In the genomic region with DNA sequence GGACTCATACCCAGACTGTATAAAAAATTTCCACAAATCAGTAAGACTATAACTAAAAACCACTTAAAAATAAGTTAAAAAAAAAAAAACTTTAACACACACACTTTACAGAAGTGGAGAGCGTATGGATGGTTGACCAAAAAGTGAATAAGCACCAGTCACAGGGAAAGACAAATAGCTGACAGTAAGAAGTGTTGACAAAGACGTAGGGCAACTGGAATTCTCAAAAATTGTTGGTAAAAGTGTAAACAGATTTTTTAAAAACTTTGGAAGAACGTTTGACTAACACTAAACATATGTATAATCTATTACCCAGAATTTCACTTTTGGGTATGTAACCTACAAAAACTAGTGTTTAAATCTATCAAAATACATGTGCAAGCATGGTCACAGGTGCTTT, we compare ENCODE assay signal across 40 cellular contexts.
"Had no signal": no experiment of that assay in that cellular context is flagged by ENCODE, and none has a peak within 500 bp of the region (broad histone marks: within the 10 kb centered on the region; RNA-seq: fewer than 3 reads in every experiment).

No MANE protein-coding gene starts in this region.

- H3K4me3 Mint-ChIP-seq: activated naive CD4-positive, alpha-beta T cell treated with anti-CD3 and anti-CD28 coated beads for 36 hours; activated naive CD4-positive, alpha-beta T cell treated with anti-CD3 and anti-CD28 coated beads, Interleukin-2, amount 10 ng/mL, durations not matched to agents 7 days and 5 days; activated naive CD4-positive, alpha-beta T cell treated with anti-CD3 and anti-CD28 coated beads, Interleukin-2, amount 50 U/mL, for 24 hours; activated naive CD8-positive, alpha-beta T cell; activated naive CD8-positive, alpha-beta T cell treated with anti-CD3 and anti-CD28 coated beads for 36 hours; activated naive CD8-positive, alpha-beta T cell treated with anti-CD3 and anti-CD28 coated beads, Interleukin-2, amount 10 ng/mL, durations not matched to agents 7 days and 5 days; activated naive CD8-positive, alpha-beta T cell treated with anti-CD3 and anti-CD28 coated beads, Interleukin-2, amount 50 U/mL, for 24 hours; activated T-cell treated with anti-CD3 and anti-CD28 coated beads, Interleukin-2, amount 50 U/mL, for 24 hours; activated T-cell treated with anti-CD3 and anti-CD28 coated beads, Interleukin-2, amount 50 U/mL, for 4 hours; activated T-cell treated with anti-CD3 and anti-CD28 coated beads, Interleukin-2, amount 50 U/mL, for 72 hours; activated T-helper 1 cell treated with anti-CD3 and anti-CD28 coated beads, Interleukin-12 subunit alpha, Interleukin-12 subunit beta, Interleukin-2, Interleukin-4 antibody, amounts not matched to agents 30 ng/mL and 10 ng/mL and 1 ng/mL, durations not matched to agents 14 hours and 24 hours and 36 hours; activated T-helper 17 cell treated with anti-CD3 and anti-CD28 coated beads, Interleukin-2, amount 50 U/mL, for 72 hours; brain; central memory CD8-positive, alpha-beta T cell had no signal

- H3K27me3 ChIP-seq: adrenal gland, ascending aorta, body of pancreas, brain microvascular endothelial cell, breast epithelium, cardiac muscle cell had no signal

- H3K9me3 Mint-ChIP-seq: activated naive CD8-positive, alpha-beta T cell treated with anti-CD3 and anti-CD28 coated beads, Interleukin-2, amount 10 ng/mL, durations not matched to agents 7 days and 5 days had no signal

- ATAC-seq: activated naive CD4-positive, alpha-beta T cell treated with anti-CD3 and anti-CD28 coated beads, Interleukin-2, amount 50 U/mL, for 72 hours; activated naive CD8-positive, alpha-beta T cell treated with anti-CD3 and anti-CD28 coated beads, Interleukin-2, amount 50 U/mL, for 24 hours; activated T-cell treated with anti-CD3 and anti-CD28 coated beads, Interleukin-2, amount 50 U/mL, for 4 hours; activated T-cell treated with anti-CD3 and anti-CD28 coated beads, Interleukin-2, amount 50 U/mL, for 72 hours; activated T-helper 17 cell treated with anti-CD3 and anti-CD28 coated beads, Interleukin-2, amount 50 U/mL, for 72 hours; body of pancreas had no signal

- H3K36me3 ChIP-seq: adrenal gland, ascending aorta, brain microvascular endothelial cell, breast epithelium, cardiac muscle cell had no signal

- H3K9me3 ChIP-seq: adrenal gland, ascending aorta, body of pancreas, breast epithelium had no signal

- H3K4me1 Mint-ChIP-seq: activated naive CD4-positive, alpha-beta T cell treated with anti-CD3 and anti-CD28 coated beads, Interleukin-2, amount 10 ng/mL, durations not matched to agents 7 days and 5 days; activated naive CD4-positive, alpha-beta T cell treated with anti-CD3 and anti-CD28 coated beads, Interleukin-2, amount 50 U/mL, for 24 hours; activated naive CD8-positive, alpha-beta T cell treated with anti-CD3 and anti-CD28 coated beads for 36 hours; activated naive CD8-positive, alpha-beta T cell treated with anti-CD3 and anti-CD28 coated beads, Interleukin-2, amount 10 ng/mL, durations not matched to agents 7 days and 5 days; activated naive CD8-positive, alpha-beta T cell treated with anti-CD3 and anti-CD28 coated beads, Interleukin-2, amount 50 U/mL, for 24 hours; activated T-helper 17 cell treated with anti-CD3 and anti-CD28 coated beads, Interleukin-2, amount 50 U/mL, for 72 hours; brain; central memory CD8-positive, alpha-beta T cell had no signal

- H3K4me3 ChIP-seq: adrenal gland, ascending aorta, body of pancreas, breast epithelium, cardiac muscle cell had no signal

- FAIRE-seq: astrocyte, bronchial epithelial cell had no signal

- H3K27ac Mint-ChIP-seq: activated naive CD4-positive, alpha-beta T cell treated with anti-CD3 and anti-CD28 coated beads for 36 hours; activated naive CD4-positive, alpha-beta T cell treated with anti-CD3 and anti-CD28 coated beads, Interleukin-2, amount 10 ng/mL, durations not matched to agents 7 days and 5 days; activated naive CD4-positive, alpha-beta T cell treated with anti-CD3 and anti-CD28 coated beads, Interleukin-2, amount 50 U/mL, for 24 hours; activated naive CD4-positive, alpha-beta T cell treated with anti-CD3 and anti-CD28 coated beads, Interleukin-2, amount 50 U/mL, for 72 hours; activated naive CD8-positive, alpha-beta T cell; activated naive CD8-positive, alpha-beta T cell treated with anti-CD3 and anti-CD28 coated beads for 36 hours; activated naive CD8-positive, alpha-beta T cell treated with anti-CD3 and anti-CD28 coated beads, Interleukin-2, amount 10 ng/mL, durations not matched to agents 7 days and 5 days; activated naive CD8-positive, alpha-beta T cell treated with anti-CD3 and anti-CD28 coated beads, Interleukin-2, amount 50 U/mL, for 24 hours; activated T-cell treated with anti-CD3 and anti-CD28 coated beads, Interleukin-2, amount 50 U/mL, for 24 hours; activated T-cell treated with anti-CD3 and anti-CD28 coated beads, Interleukin-2, amount 50 U/mL, for 72 hours; activated T-helper 1 cell treated with anti-CD3 and anti-CD28 coated beads, Interleukin-12 subunit alpha, Interleukin-12 subunit beta, Interleukin-2, Interleukin-4 antibody, amounts not matched to agents 30 ng/mL and 10 ng/mL and 1 ng/mL, durations not matched to agents 14 hours and 24 hours and 36 hours; activated T-helper 17 cell treated with anti-CD3 and anti-CD28 coated beads, Interleukin-2, amount 50 U/mL, for 72 hours; activated T-helper 2 cell treated with anti-CD3 and anti-CD28 coated beads, Interferon-gamma antibody, Interleukin-2, Interleukin-4, amounts not matched to agents 10 μg/mL and 5 μg/mL and 100 μg/mL, durations not matched to agents 14 hours and 24 hours and 36 hours; brain had no signal

- DNase-seq: activated effector memory CD4-positive, alpha-beta T cell treated with anti-CD3 and anti-CD28 coated beads, Interleukin-2, amount 50 U/mL, for 16 hours; activated effector memory CD4-positive, alpha-beta T cell treated with Interleukin-2 at 50 U/mL for 16 hours; activated gamma-delta T cell; activated gamma-delta T cell treated with Interleukin-2 at 50 U/mL for 16 hours; activated naive CD4-positive, alpha-beta T cell; activated naive CD4-positive, alpha-beta T cell treated with anti-CD3 and anti-CD28 coated beads for 36 hours; activated naive CD4-positive, alpha-beta T cell treated with anti-CD3 and anti-CD28 coated beads, Interleukin-2, amount 10 ng/mL, durations not matched to agents 7 days and 5 days; activated naive CD4-positive, alpha-beta T cell treated with anti-CD3 and anti-CD28 coated beads, Interleukin-2, amount 50 U/mL, for 16 hours; activated naive CD4-positive, alpha-beta T cell treated with Interleukin-2 at 50 U/mL for 16 hours; activated naive CD8-positive, alpha-beta T cell treated with anti-CD3 and anti-CD28 coated beads for 36 hours; activated naive CD8-positive, alpha-beta T cell treated with anti-CD3 and anti-CD28 coated beads, Interleukin-2, amount 10 ng/mL, durations not matched to agents 7 days and 5 days; activated naive CD8-positive, alpha-beta T cell treated with anti-CD3 and anti-CD28 coated beads, Interleukin-2, amount 50 U/mL, for 24 hours; activated T-cell treated with anti-CD3 and anti-CD28 coated beads, Interleukin-2, amount 50 U/mL, for 1 hour; activated T-cell treated with anti-CD3 and anti-CD28 coated beads, Interleukin-2, amount 50 U/mL, for 24 hours; activated T-cell treated with anti-CD3 and anti-CD28 coated beads, Interleukin-2, amount 50 U/mL, for 4 hours; activated T-cell treated with anti-CD3 and anti-CD28 coated beads, Interleukin-2, amount 50 U/mL, for 48 hours; activated T-cell treated with anti-CD3 and anti-CD28 coated beads, Interleukin-2, amount 50 U/mL, for 72 hours; adrenal gland; amniotic stem cell; amygdala; anterior cingulate cortex; aorta; body of pancreas; brain microvascular endothelial cell; caudate nucleus; central memory CD4-positive, alpha-beta T cell; cerebellar nuclear complex had no signal

- H3K4me1 ChIP-seq: adrenal gland, ascending aorta, body of pancreas, breast epithelium had no signal

- H3K27me3 Mint-ChIP-seq: brain had no signal

- H3K27ac ChIP-seq: adrenal gland, ascending aorta, body of pancreas, brain microvascular endothelial cell, breast epithelium, cardiac muscle cell had no signal

- H3K36me3 Mint-ChIP-seq: activated naive CD4-positive, alpha-beta T cell treated with anti-CD3 and anti-CD28 coated beads, Interleukin-2, amount 10 ng/mL, durations not matched to agents 7 days and 5 days; activated naive CD8-positive, alpha-beta T cell treated with anti-CD3 and anti-CD28 coated beads for 36 hours; activated naive CD8-positive, alpha-beta T cell treated with anti-CD3 and anti-CD28 coated beads, Interleukin-2, amount 10 ng/mL, durations not matched to agents 7 days and 5 days had no signal
